Comparison of ENCODE assay signal across 15 cellular contexts in the genomic region with DNA sequence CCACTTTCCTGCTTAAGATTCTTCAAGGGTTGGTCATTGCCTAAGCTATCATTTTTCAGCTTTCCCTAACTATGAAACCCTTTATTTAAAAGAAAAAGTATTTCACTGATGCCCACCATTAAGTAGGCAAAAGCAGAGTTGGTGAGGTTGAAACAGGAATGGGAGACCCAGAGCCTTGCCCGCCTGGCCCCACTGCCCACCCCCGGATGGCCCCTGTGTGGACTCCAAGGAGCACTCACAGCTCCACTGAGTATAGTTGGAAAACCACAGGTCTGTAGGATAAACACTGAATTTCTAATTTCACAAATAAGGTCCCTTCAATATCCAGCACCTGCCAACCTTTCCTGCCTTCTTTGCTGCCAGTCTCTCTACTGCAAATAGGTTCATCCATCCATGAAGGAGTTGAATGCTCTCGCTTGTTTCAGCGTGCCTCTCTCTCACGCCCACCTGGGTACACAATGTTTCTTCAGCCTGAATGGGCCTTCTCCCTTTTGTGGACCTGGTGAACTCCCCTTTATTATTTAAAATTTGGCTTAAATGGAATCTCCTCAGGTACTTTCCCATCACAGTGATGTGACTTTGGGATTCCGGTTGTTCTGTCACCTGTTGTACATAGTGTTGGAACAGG. TPM values are rescaled to one million over a fixed set of nuclear protein-coding genes. Genes with fewer than 3 reads are reported as not detected.
A peak's percentile ranks its signal among the peaks of the same experiment; 100 is the strongest.
DNase-seq lines count a peak whose midpoint lies in the region; ATAC-seq lines count a peak whose summit lies in the region.
"Had no signal": no experiment of that assay in that cellular context is flagged by ENCODE, and none has a peak within 500 bp of the region (broad histone marks: within the 10 kb centered on the region; RNA-seq: fewer than 3 reads in every experiment).

No MANE protein-coding gene starts in this region.

- no peak for ATAC-seq in GM18861 (IDR thresholded peaks at IDR 0.05; ENCODE audit: unreplicated experiment)
- ATAC-seq: T-helper 17 cell had no signal

- no peak overlapping the region for H4K91ac ChIP-seq in neuronal stem cell (ENCODE audit: low read depth, low read length, poor library complexity)

- no peak overlapping the region for H2BK15ac ChIP-seq in neuronal stem cell (ENCODE audit: low read length)

- no peak overlapping the region for H3K18ac ChIP-seq in neuronal stem cell (ENCODE audit: low read length)

- no peak overlapping the region for H3K14ac ChIP-seq in neuronal stem cell (ENCODE audit: low read length)

- peak; percentile 65 for DNase-seq in DMS153 (lab: John Stamatoyannopoulos, UW)
- peak; percentile 98 for DNase-seq in NCI-H146 treated with DMSO at 0.1 percent for 48 hours (lab: John Stamatoyannopoulos, UW; ENCODE audit: unreplicated experiment)
- peak; percentile 25 for DNase-seq in NCI-H748 treated with DMSO at 0.1 percent for 48 hours (lab: John Stamatoyannopoulos, UW)
- DNase-seq in neuronal stem cell (ENCODE audit: low spot score), result peak; percentile 14
- no peak for DNase-seq in effector CD4-positive, alpha-beta T cell
- DNase-seq in posterior cingulate gyrus, result no peak
- DNase-seq in UCSD-AML1 (lab: John Stamatoyannopoulos, UW; ENCODE audit: unreplicated experiment), result no peak
- DNase-seq: activated CD4-positive, alpha-beta T cell treated with anti-CD3 and anti-CD28 coated beads, Interleukin-2, amount 50 U/mL, for 1 hour; activated effector memory CD4-positive, alpha-beta T cell treated with Interleukin-2 at 50 U/mL for 16 hours; brain microvascular endothelial cell; left ventricle myocardium superior; occipital lobe; T-helper 17 cell had no signal

- H2BK12ac ChIP-seq in neuronal stem cell (ENCODE audit: low read length), result no peak overlapping the region

- no peak overlapping the region for H3K9ac ChIP-seq in neuronal stem cell (ENCODE audit: low read depth, low read length, poor library complexity)

- intact Hi-C loops in posterior cingulate gyrus (cut with DNase I), result no loop called here

- no peaks in the 10 kb centered on the region for H3K27me3 ChIP-seq in neuronal stem cell (ENCODE audit: control insufficient read depth in 3 of 3, insufficient read depth in 3 of 3, low read depth in 1 of 3, low read length in 3 of 3)
- H3K27me3 ChIP-seq: brain microvascular endothelial cell had no signal

- no peak overlapping the region for H4K8ac ChIP-seq in neuronal stem cell (ENCODE audit: low read depth, low read length)

- H2BK120ac ChIP-seq in neuronal stem cell (ENCODE audit: low read depth, low read length), result no peak overlapping the region

- H2AFZ ChIP-seq in neuronal stem cell (ENCODE audit: low read length), result peak overlapping the region; percentile 76

- no peak overlapping the region for H2AK5ac ChIP-seq in neuronal stem cell (ENCODE audit: low read depth, low read length)

- no peak overlapping the region for H3K4ac ChIP-seq in neuronal stem cell (ENCODE audit: low read length)

- no peak overlapping the region for H3K4me3 ChIP-seq in neuronal stem cell (ENCODE audit: low read length in 2 of 2)

- H3K4me2 ChIP-seq in neuronal stem cell (ENCODE audit: insufficient read depth, low read length, poor library complexity, severe bottlenecking), result no peak overlapping the region

- no peak overlapping the region for H3K23ac ChIP-seq in neuronal stem cell (ENCODE audit: low read depth, low read length, poor library complexity)

- peaks cover 0 to 2% of the 10 kb centered on the region in 2 donors for H3K9me3 ChIP-seq in neuronal stem cell (replicated peaks in 1 of 2; ENCODE audit: control insufficient read depth in 2 of 2, insufficient read depth in 1 of 2, low read depth in 1 of 2, low read length in 2 of 2)

- no CpG with 5 or more reads among the region's 6 CpGs for WGBS in neuronal stem cell (ENCODE audit: extremely low coverage in 2 of 2, insufficient read length in 2 of 2, insufficient replicate concordance in 1 of 2), 2 donors

- H3K4me1 ChIP-seq in neuronal stem cell (ENCODE audit: control insufficient read depth in 2 of 2, insufficient read depth in 1 of 2, low read depth in 1 of 2, low read length in 2 of 2), result peaks cover 0 to 9% of the 10 kb centered on the region in 2 donors

- H2BK5ac ChIP-seq in neuronal stem cell (ENCODE audit: low read length), result no peak overlapping the region

- H3K36me3 ChIP-seq in neuronal stem cell (replicated peaks in 1 of 2; ENCODE audit: control insufficient read depth in 2 of 2, insufficient read depth in 2 of 2, low read length in 2 of 2), result no peaks in the 10 kb centered on the region
- H3K36me3 ChIP-seq: brain microvascular endothelial cell had no signal

- H3K27ac ChIP-seq in neuronal stem cell (replicated peaks; ENCODE audit: low read length), result no peak overlapping the region
- H3K27ac ChIP-seq: brain microvascular endothelial cell, RWPE1 had no signal

- no peaks in the 10 kb centered on the region for H3K79me1 ChIP-seq in neuronal stem cell (ENCODE audit: low read depth, low read length)

RNA-seq across cellular contexts. Expression of a gene that starts 8.7 kb away (rescaled TPM):
- polyA plus RNA-seq in neuronal stem cell (2013, experiment 1 of 2), result 20.2 TPM
- 21.8 TPM for polyA plus RNA-seq in neuronal stem cell (2013, experiment 2 of 2)

Comparison
In these comparisons a context has a peak if more than half of its experiments do, and no peak if none do; other contexts are left out.
1. DNase-seq: peak in DMS153 (single experiment), NCI-H146 treated with DMSO at 0.1 percent for 48 hours (single experiment), NCI-H748 treated with DMSO at 0.1 percent for 48 hours (single experiment) and neuronal stem cell (single experiment); none in effector CD4-positive, alpha-beta T cell (single experiment), posterior cingulate gyrus (0 of 10) and UCSD-AML1 (single experiment).